In the genomic region with DNA sequence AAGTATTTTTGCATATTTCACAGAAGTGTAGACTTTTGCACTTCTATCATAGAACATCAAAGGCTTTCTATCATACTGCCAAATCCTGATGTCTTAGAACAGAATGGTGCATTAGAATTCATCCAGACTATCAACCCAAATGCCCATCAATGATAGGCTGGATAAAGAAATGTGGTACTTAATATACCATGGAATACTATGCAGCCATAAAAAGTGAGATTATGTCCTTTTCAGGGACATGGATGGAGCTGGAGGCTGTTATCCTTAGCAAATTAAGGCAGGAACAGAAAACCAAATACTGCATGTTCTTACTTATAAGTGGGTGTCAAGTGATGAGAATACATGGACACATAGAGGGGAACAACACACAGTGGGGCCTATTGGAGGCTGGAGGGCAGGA, we compare ENCODE assay signal across 22 cellular contexts.
DNase-seq lines count a peak whose midpoint lies in the region; ATAC-seq, FAIRE-seq and TF ChIP-seq lines count a peak whose summit lies in the region.
"Had no signal": no experiment of that assay in that cellular context is flagged by ENCODE, and none has a peak within 500 bp of the region (broad histone marks: within the 10 kb centered on the region; RNA-seq: fewer than 3 reads in every experiment).

No MANE protein-coding gene starts in this region.

- FAIRE-seq in K562 (lab: Jason Lieb, UNC): no peak
- FAIRE-seq: A549, G401.6, GM12892, GM18507, GM19239 had no signal

- H3K27ac ChIP-seq in HCT116 (ENCODE audit: low read depth, low read length) (no peak overlapping the region), K562 (ENCODE audit: extremely low read depth, low read depth, low read length) (no peak overlapping the region)
- H3K27ac ChIP-seq: 22Rv1; A549; BLaER1 treated with 17β-estradiol and CSF1 and Interleukin-3, amounts not matched to agents 10 nM and 100 nM; C4-2B had no signal

- no peaks in the 10 kb centered on the region for H4K20me1 ChIP-seq in HCT116 (ENCODE audit: insufficient read depth)
- H4K20me1 ChIP-seq in K562 (replicated peaks; ENCODE audit: control insufficient read depth, insufficient read depth, low read length): no peaks in the 10 kb centered on the region
- H4K20me1 ChIP-seq: BLaER1 treated with 17β-estradiol and CSF1 and Interleukin-3, amounts not matched to agents 10 nM and 100 nM had no signal

- no peak overlapping the region for H3K4me3 Mint-ChIP-seq in activated CD8-positive, alpha-beta T cell treated with anti-CD3 and anti-CD28 coated beads, Interleukin-2, amount 10 ng/mL, durations not matched to agents 7 days and 5 days
- no peak overlapping the region for H3K4me3 Mint-ChIP-seq in activated CD8-positive, alpha-beta T cell treated with anti-CD3 and anti-CD28 coated beads for 36 hours
- H3K4me3 Mint-ChIP-seq: B cell; CD4-positive, alpha-beta T cell; CD8-positive, alpha-beta T cell had no signal

- H3K27ac Mint-ChIP-seq in activated CD8-positive, alpha-beta T cell treated with anti-CD3 and anti-CD28 coated beads, Interleukin-2, amount 10 ng/mL, durations not matched to agents 7 days and 5 days: peak overlapping the region; percentile 12
- no peak overlapping the region for H3K27ac Mint-ChIP-seq in activated CD8-positive, alpha-beta T cell treated with anti-CD3 and anti-CD28 coated beads for 36 hours
- H3K27ac Mint-ChIP-seq: B cell; CD4-positive, alpha-beta T cell; CD8-positive, alpha-beta T cell had no signal

- POLR2A ChIA-PET in activated CD8-positive, alpha-beta T cell treated with anti-CD3 and anti-CD28 coated beads, Interleukin-2, amount 10 ng/mL, durations not matched to agents 7 days and 5 days (lab: Charles Lee): no interaction called here
- POLR2A ChIA-PET in activated CD8-positive, alpha-beta T cell treated with anti-CD3 and anti-CD28 coated beads for 36 hours (lab: Charles Lee): no interaction called here
- POLR2A ChIA-PET in HCT116 (lab: Charles Lee) (no interaction called here), K562 (lab: Yijun Ruan, JAX) (interaction anchor here (0.6 to 1.3 kb wide), 3 partner anchors 9 to 93 kb away, joined by 3 read pairs; no protein-coding TSS in a partner anchor)

- intact Hi-C loops in activated CD8-positive, alpha-beta T cell treated with anti-CD3 and anti-CD28 coated beads for 36 hours (cut with micrococcal nuclease): no loop called here
- intact Hi-C loops in HCT116 (cut with micrococcal nuclease) (no loop called here), K562 (cut with micrococcal nuclease) (no loop called here)

- H3K27me3 ChIP-seq in HCT116 (ENCODE audit: insufficient read depth, low read length) (no peaks in the 10 kb centered on the region), K562 (ENCODE audit: control insufficient read depth in 2 of 2, insufficient read depth in 2 of 2, low read length in 2 of 2) (no peaks in the 10 kb centered on the region)
- H3K27me3 ChIP-seq: BLaER1 treated with 17β-estradiol and CSF1 and Interleukin-3, amounts not matched to agents 10 nM and 100 nM had no signal

- no peaks in the 10 kb centered on the region for H3K9me3 Mint-ChIP-seq in activated CD8-positive, alpha-beta T cell treated with anti-CD3 and anti-CD28 coated beads, Interleukin-2, amount 10 ng/mL, durations not matched to agents 7 days and 5 days (ENCODE audit: insufficient read depth)
- H3K9me3 Mint-ChIP-seq in activated CD8-positive, alpha-beta T cell treated with anti-CD3 and anti-CD28 coated beads for 36 hours: no peaks in the 10 kb centered on the region
- H3K9me3 Mint-ChIP-seq: CD4-positive, alpha-beta T cell; CD8-positive, alpha-beta T cell had no signal

- H3K36me3 ChIP-seq in HCT116 (ENCODE audit: control insufficient read depth in 1 of 2, insufficient read depth in 2 of 2, low read length in 2 of 2) (no peaks in the 10 kb centered on the region), K562 (ENCODE audit: control insufficient read depth, insufficient read depth, low read length) (no peaks in the 10 kb centered on the region)

- H3K4me1 Mint-ChIP-seq in activated CD8-positive, alpha-beta T cell treated with anti-CD3 and anti-CD28 coated beads, Interleukin-2, amount 10 ng/mL, durations not matched to agents 7 days and 5 days (ENCODE audit: low read depth): peaks cover 27% of the 10 kb centered on the region
- peaks cover 18% of the 10 kb centered on the region for H3K4me1 Mint-ChIP-seq in activated CD8-positive, alpha-beta T cell treated with anti-CD3 and anti-CD28 coated beads for 36 hours (ENCODE audit: low read depth)

- TF ChIP-seq RAD21 in HCT116 (IDR thresholded peaks at IDR 0.05; ENCODE audit: low read depth) (no peak), K562 (CRISPR knock-in tag; conservative IDR thresholded peaks at IDR 0.05 in 1 of 2, IDR thresholded peaks at IDR 0.05 in 1 of 2) (no peak)

- no peak for TF ChIP-seq POLR2A in HCT116 (IDR thresholded peaks at IDR 0.05; ENCODE audit: borderline replicate concordance, extremely low read depth, insufficient read depth, insufficient read length)
- TF ChIP-seq POLR2A in K562 (conservative IDR thresholded peaks at IDR 0.05): no peak

- no peak overlapping the region for H3K4me3 ChIP-seq in HCT116 (replicated peaks in 1 of 2; ENCODE audit: low read depth in 1 of 2, low read length in 2 of 2)
- no peak overlapping the region for H3K4me3 ChIP-seq in K562
- H3K4me3 ChIP-seq: A549; BLaER1 treated with 17β-estradiol and CSF1 and Interleukin-3, amounts not matched to agents 10 nM and 100 nM had no signal

- H3K79me2 ChIP-seq in HCT116 (ENCODE audit: insufficient read depth, low read length) (no peaks in the 10 kb centered on the region), K562 (ENCODE audit: control insufficient read depth, insufficient read depth, low read length) (no peaks in the 10 kb centered on the region)

- DNase-seq in activated CD8-positive, alpha-beta T cell treated with anti-CD3 and anti-CD28 coated beads, Interleukin-2, amount 10 ng/mL, durations not matched to agents 7 days and 5 days: no peak
- DNase-seq in activated CD8-positive, alpha-beta T cell treated with anti-CD3 and anti-CD28 coated beads for 36 hours: no peak
- DNase-seq in HCT116 (ENCODE audit: low read depth, low spot score) (no peak), K562 (ENCODE audit: extremely low read depth in 1 of 4, low spot score in 3 of 4) (no peak), kidney glomerular epithelial cell (lab: John Stamatoyannopoulos, UW) (no peak), GM20000 (ENCODE audit: low spot score) (no peak)
- DNase-seq: AML-193; Caco-2; Calu3; CD4-positive, alpha-beta T cell; CD8-positive, alpha-beta T cell; DMS79 treated with DMSO at 0.1 percent for 48 hours; GF-D8 had no signal

- H3K4me1 ChIP-seq in HCT116 (ENCODE audit: control insufficient read depth in 1 of 2, insufficient read depth in 2 of 2, low read length in 2 of 2) (peaks cover 5 to 28% of the 10 kb centered on the region in 2 experiments), K562 (replicated peaks in 1 of 2; ENCODE audit: control insufficient read depth in 2 of 2, insufficient read depth in 2 of 2, low read length in 2 of 2) (no peaks in the 10 kb centered on the region)
- H3K4me1 ChIP-seq: Caco-2 had no signal

- H3K9me2 ChIP-seq in HCT116 (ENCODE audit: insufficient read depth): no peaks in the 10 kb centered on the region

- H3K36me3 Mint-ChIP-seq in activated CD8-positive, alpha-beta T cell treated with anti-CD3 and anti-CD28 coated beads, Interleukin-2, amount 10 ng/mL, durations not matched to agents 7 days and 5 days (ENCODE audit: low read depth): no peaks in the 10 kb centered on the region
- peaks cover 1% of the 10 kb centered on the region for H3K36me3 Mint-ChIP-seq in activated CD8-positive, alpha-beta T cell treated with anti-CD3 and anti-CD28 coated beads for 36 hours (ENCODE audit: low read depth)
- H3K36me3 Mint-ChIP-seq: CD8-positive, alpha-beta T cell had no signal

- H3K9me3 ChIP-seq in HCT116 (ENCODE audit: control insufficient read depth in 1 of 2, insufficient read depth in 1 of 2, low read depth in 1 of 2, low read length in 2 of 2) (no peaks in the 10 kb centered on the region), K562 (replicated peaks; ENCODE audit: control insufficient read depth, insufficient read depth, low read depth, low read length) (no peaks in the 10 kb centered on the region)
- H3K9me3 ChIP-seq: A549, Caco-2 had no signal

- no peak for ATAC-seq in activated CD8-positive, alpha-beta T cell treated with anti-CD3 and anti-CD28 coated beads, Interleukin-2, amount 10 ng/mL, durations not matched to agents 7 days and 5 days
- no peak for ATAC-seq in activated CD8-positive, alpha-beta T cell treated with anti-CD3 and anti-CD28 coated beads for 36 hours
- no peak for ATAC-seq in HCT116
- no peak for ATAC-seq in K562
- ATAC-seq: A549; CD8-positive, alpha-beta T cell had no signal

- H3K9ac ChIP-seq in HCT116 (ENCODE audit: low read length) (no peak overlapping the region), K562 (ENCODE audit: insufficient read depth in 1 of 2, low read depth in 2 of 2, low read length in 2 of 2) (no peak overlapping the region)
- H3K9ac ChIP-seq: BLaER1 treated with 17β-estradiol and CSF1 and Interleukin-3, amounts not matched to agents 10 nM and 100 nM had no signal

- RAD21 ChIA-PET in HCT116 (lab: Charles Lee; ENCODE audit: low non-redundant PET in 1 of 2, low total read pairs in 2 of 2, uncharacterized antibody in 2 of 2, unreplicated experiment in 2 of 2): no interaction called here

- no peak for TF ChIP-seq EP300 in K562 (IDR thresholded peaks at IDR 0.05; ENCODE audit: low read length)

- no peak overlapping the region for H3K4me2 ChIP-seq in HCT116 (ENCODE audit: low read length)
- no peak overlapping the region for H3K4me2 ChIP-seq in K562 (ENCODE audit: insufficient read depth, low read length)
- H3K4me2 ChIP-seq: A549; BLaER1 treated with 17β-estradiol and CSF1 and Interleukin-3, amounts not matched to agents 10 nM and 100 nM had no signal

- no peak overlapping the region for H2AFZ ChIP-seq in HCT116 (ENCODE audit: low read depth, low read length, poor library complexity, severe bottlenecking)
- H2AFZ ChIP-seq in K562 (ENCODE audit: low read depth, low read length): no peak overlapping the region

- in situ Hi-C loops in K562 (cut with MboI): no loop called here

- CTCF ChIA-PET in activated CD8-positive, alpha-beta T cell treated with anti-CD3 and anti-CD28 coated beads, Interleukin-2, amount 10 ng/mL, durations not matched to agents 7 days and 5 days (lab: Charles Lee): interaction anchor here (1.4 to 1.7 kb wide), 2 partner anchors 84 to 151 kb away, joined by 3 to 6 read pairs; a partner anchor contains a TSS
- CTCF ChIA-PET in activated CD8-positive, alpha-beta T cell treated with anti-CD3 and anti-CD28 coated beads for 36 hours (lab: Charles Lee): no interaction called here
- CTCF ChIA-PET in HCT116 (lab: Charles Lee): no interaction called here
- CTCF ChIA-PET in K562 (lab: Yijun Ruan, JAX; ENCODE audit: low intra/inter-chr PET ratio): no interaction called here

- no peak for TF ChIP-seq CTCF in activated CD8-positive, alpha-beta T cell treated with anti-CD3 and anti-CD28 coated beads for 36 hours (IDR thresholded peaks at IDR 0.05)
- TF ChIP-seq CTCF in HCT116 (IDR thresholded peaks at IDR 0.05 in 2 of 3, conservative IDR thresholded peaks at IDR 0.05 in 1 of 3; ENCODE audit: borderline replicate concordance in 1 of 3, insufficient read depth in 1 of 3, low read depth in 2 of 3, low read length in 2 of 3) (no peak), K562 (IDR thresholded peaks at IDR 0.05 in 2 of 3, conservative IDR thresholded peaks at IDR 0.05 in 1 of 3; ENCODE audit: insufficient read depth in 2 of 3, low read depth in 1 of 3, low read length in 3 of 3) (no peak), GM20000 (IDR thresholded peaks at IDR 0.05; ENCODE audit: extremely low read depth, missing control alignments) (no peak)

- BruUV-seq in HCT116 (replicated peaks; lab: Mats Ljungman, UMichigan) (no TSS peak), K562 (replicated peaks; lab: Mats Ljungman, UMichigan) (no TSS peak)

- H3K9me1 ChIP-seq in K562 (ENCODE audit: control insufficient read depth, insufficient read depth, low read length): no peaks in the 10 kb centered on the region

- no peaks in the 10 kb centered on the region for H3K27me3 Mint-ChIP-seq in activated CD8-positive, alpha-beta T cell treated with anti-CD3 and anti-CD28 coated beads, Interleukin-2, amount 10 ng/mL, durations not matched to agents 7 days and 5 days (ENCODE audit: low read depth)
- no peaks in the 10 kb centered on the region for H3K27me3 Mint-ChIP-seq in activated CD8-positive, alpha-beta T cell treated with anti-CD3 and anti-CD28 coated beads for 36 hours
- H3K27me3 Mint-ChIP-seq: B cell; CD4-positive, alpha-beta T cell had no signal
